8 cellular contexts compared by ENCODE assay signal in the genomic region with DNA sequence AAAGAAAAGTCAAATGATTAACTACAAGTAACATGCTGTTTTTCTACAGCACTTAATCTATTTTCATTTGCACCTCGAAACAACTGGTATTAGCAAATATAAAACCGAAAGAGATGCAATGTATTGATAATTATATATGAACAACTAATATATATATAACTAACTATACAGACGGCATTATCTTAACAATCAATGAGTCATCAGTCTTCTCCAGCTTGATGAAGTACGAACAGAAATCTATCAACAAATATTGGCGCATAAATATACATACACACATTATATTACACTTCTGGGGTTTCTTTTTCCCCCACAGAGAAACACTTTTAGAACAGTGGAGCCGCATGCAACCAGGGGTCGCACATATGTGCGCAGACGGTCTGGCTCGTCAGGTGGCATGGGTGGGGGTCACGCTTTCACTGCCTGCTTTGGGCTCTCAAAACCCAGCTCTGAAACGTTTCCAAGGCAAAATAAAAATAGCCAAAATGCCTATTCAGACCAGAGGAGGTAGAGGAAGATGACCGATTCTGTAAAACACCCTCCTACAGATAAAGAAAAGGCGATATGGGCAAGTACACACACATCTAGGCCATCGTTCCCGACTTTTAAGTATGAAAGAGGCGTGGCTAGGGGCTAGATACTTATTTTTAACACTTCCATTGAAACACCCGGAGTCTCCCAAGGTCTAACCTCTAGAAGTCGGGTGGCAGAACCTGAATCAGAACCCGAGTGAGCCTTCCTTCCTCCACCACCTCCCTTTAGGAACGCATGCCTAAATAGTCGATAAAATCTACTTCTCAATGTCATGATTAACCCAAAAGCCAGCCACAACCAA. TPM values are rescaled to one million over a fixed set of nuclear protein-coding genes. Genes with fewer than 3 reads are reported as not detected.
DNase-seq lines count a peak whose midpoint lies in the region; ATAC-seq and TF ChIP-seq lines count a peak whose summit lies in the region.

No MANE protein-coding gene starts in this region.

- ATAC-seq in natural killer cell = no peak
- ATAC-seq in HG02973 (IDR thresholded peaks at IDR 0.05; ENCODE audit: unreplicated experiment) = no peak

- H3K9me2 ChIP-seq in MM.1S (replicated peaks; ENCODE audit: insufficient read depth, low read length) = no peaks in the 10 kb centered on the region

- H3K79me2 ChIP-seq in MM.1S (ENCODE audit: low read length) = peaks cover 50% of the 10 kb centered on the region

- TF ChIP-seq CTCF in MM.1S (IDR thresholded peaks at IDR 0.05; ENCODE audit: low read length) = no peak
- TF ChIP-seq CTCF in colonic mucosa (IDR thresholded peaks at IDR 0.05) = no peak
- TF ChIP-seq CTCF in natural killer cell (IDR thresholded peaks at IDR 0.05) = no peak

- H3K9me3 ChIP-seq in MM.1S (replicated peaks; ENCODE audit: insufficient read depth, low read length) (no peaks in the 10 kb centered on the region), colonic mucosa (no peaks in the 10 kb centered on the region)

- intact Hi-C loops in colonic mucosa (cut with DNase I) (no loop called here), natural killer cell (cut with micrococcal nuclease) (loop anchor here (5.0 kb wide), 1 partner anchor 65 kb away; no protein-coding TSS in a partner anchor)

- H3K4me1 ChIP-seq in MM.1S (ENCODE audit: low read length) (peaks cover 8% of the 10 kb centered on the region; the same call in 1 of the 2 replicates), colonic mucosa (no peaks in the 10 kb centered on the region)

- no peaks in the 10 kb centered on the region for H3K27me3 Mint-ChIP-seq in natural killer cell (ENCODE audit: low read depth in 2 of 2)

- DNase-seq in D341Med (ENCODE audit: low spot score) = peak; percentile 33
- no peak for DNase-seq in MM.1S
- no peak for DNase-seq in colonic mucosa
- DNase-seq in natural killer cell = no peak
- DNase-seq in NOMO-1 (lab: John Stamatoyannopoulos, UW; ENCODE audit: unreplicated experiment in 2 of 2) = no peak
- DNase-seq in middle frontal gyrus (ENCODE audit: extremely low spot score, low spot score) = no peak
- DNase-seq in activated gamma-delta T cell (lab: John Stamatoyannopoulos, UW) = no peak

- H3K4me1 Mint-ChIP-seq in natural killer cell = peaks cover 74 to 76% of the 10 kb centered on the region in 2 donors

- H3F3A ChIP-seq in MM.1S (ENCODE audit: insufficient read depth, low read length) = peaks cover 24% of the 10 kb centered on the region

- peak overlapping the region; percentile 92 for H2AFZ ChIP-seq in MM.1S (ENCODE audit: low read length)

- peak overlapping the region; percentile 97 for H3K4me3 Mint-ChIP-seq in natural killer cell

- no peaks in the 10 kb centered on the region for H3K36me3 Mint-ChIP-seq in natural killer cell

- H3K27ac Mint-ChIP-seq in natural killer cell = peak overlapping the region; percentile 80 to 89

- no peaks in the 10 kb centered on the region for H4K20me1 ChIP-seq in MM.1S (ENCODE audit: insufficient read depth, low read length)

- no peaks in the 10 kb centered on the region for H3K9me3 Mint-ChIP-seq in natural killer cell

- H3K27me3 ChIP-seq in MM.1S (replicated peaks; ENCODE audit: insufficient read depth, low read length) = no peaks in the 10 kb centered on the region
- H3K27me3 ChIP-seq in colonic mucosa = no peaks in the 10 kb centered on the region

- peak overlapping the region; percentile 70 for H3K4me2 ChIP-seq in MM.1S (ENCODE audit: low read depth, low read length)

- H3K9ac ChIP-seq in MM.1S (ENCODE audit: low read length) (peak overlapping the region; percentile 32; the same call in 1 of the 2 replicates), colonic mucosa (ENCODE audit: low read depth in 2 of 2, low read length in 2 of 2) (peak overlapping the region in 1 of 2 donors; percentile 88)

- H3K27ac ChIP-seq in MM.1S (ENCODE audit: low read length) = no peak overlapping the region
- peak overlapping the region; percentile 96 for H3K27ac ChIP-seq in colonic mucosa

- H3K36me3 ChIP-seq in MM.1S (replicated peaks; ENCODE audit: insufficient read depth, low read length) (no peaks in the 10 kb centered on the region), colonic mucosa (no peaks in the 10 kb centered on the region)

- H3K4me3 ChIP-seq in MM.1S (ENCODE audit: low read length) (peak overlapping the region; percentile 90), colonic mucosa (peak overlapping the region; percentile 86)

RNA-seq across cellular contexts. Expression of a gene that starts 1.6 kb away (rescaled TPM):
- total RNA-seq in colonic mucosa (10 to 100 TPM; 25.1 to 43.9 TPM), natural killer cell (10 to 100 TPM; 35.1 to 40.2 (median 40.2) TPM)
